ENCODE assay signal across 36 cellular contexts in genomic region chr6:51318674-51319073, GRCh38.
"Had no signal": no experiment of that assay in that cellular context is flagged by ENCODE, and none has a peak within 500 bp of the region (broad histone marks: within the 10 kb centered on the region; RNA-seq: fewer than 3 reads in every experiment).

No MANE protein-coding gene starts in this region.

- H3K27me3 ChIP-seq: adrenal gland, body of pancreas, brain microvascular endothelial cell, breast epithelium had no signal

- ATAC-seq: activated CD8-positive, alpha-beta T cell treated with anti-CD3 and anti-CD28 coated beads for 36 hours; activated naive CD4-positive, alpha-beta T cell treated with anti-CD3 and anti-CD28 coated beads, Interleukin-2, amount 50 U/mL, for 72 hours; activated T-cell treated with anti-CD3 and anti-CD28 coated beads, Interleukin-2, amount 50 U/mL, for 4 hours; activated T-cell treated with anti-CD3 and anti-CD28 coated beads, Interleukin-2, amount 50 U/mL, for 72 hours; activated T-helper 17 cell treated with anti-CD3 and anti-CD28 coated beads, Interleukin-2, amount 50 U/mL, for 72 hours; body of pancreas had no signal

- H3K9me3 Mint-ChIP-seq: activated B cell treated with CpG ODN at 0.5 μM for 24 hours; activated CD4-positive, alpha-beta T cell treated with anti-CD3 and anti-CD28 coated beads, Interleukin-2, amount 10 ng/mL, durations not matched to agents 24 days and 14 days; activated T-helper 1 cell treated with anti-CD3 and anti-CD28 coated beads, Interleukin-12 subunit alpha, Interleukin-12 subunit beta, Interleukin-2, Interleukin-4 antibody, amounts not matched to agents 30 ng/mL and 10 ng/mL and 1 ng/mL, durations not matched to agents 14 hours and 24 hours and 36 hours; T-helper 2 cell treated with Interferon-gamma antibody and Interleukin-4, amounts not matched to agents 5 μg/mL and 100 μg/mL, for 36 hours had no signal

- H3K27me3 Mint-ChIP-seq: activated B cell treated with CpG ODN at 0.5 μM for 24 hours; activated CD4-positive, alpha-beta memory T cell treated with anti-CD3 and anti-CD28 coated beads for 36 hours; activated CD4-positive, alpha-beta T cell treated with anti-CD3 and anti-CD28 coated beads, Interleukin-2, amount 10 ng/mL, durations not matched to agents 24 days and 14 days; activated CD8-positive, alpha-beta T cell treated with anti-CD3 and anti-CD28 coated beads for 36 hours; activated naive CD8-positive, alpha-beta T cell treated with anti-CD3 and anti-CD28 coated beads for 36 hours; activated T-helper 17 cell treated with anti-CD3 and anti-CD28 coated beads, Interleukin-2, amount 50 U/mL, for 72 hours had no signal

- FAIRE-seq: astrocyte, colon, TTC549 had no signal

- H3K4me1 ChIP-seq: adrenal gland, body of pancreas, breast epithelium had no signal

- H3K36me3 Mint-ChIP-seq: activated CD4-positive, alpha-beta memory T cell treated with anti-CD3 and anti-CD28 coated beads for 36 hours; activated naive CD4-positive, alpha-beta T cell treated with anti-CD3 and anti-CD28 coated beads, Interleukin-2, amount 50 U/mL, for 72 hours; activated naive CD8-positive, alpha-beta T cell treated with anti-CD3 and anti-CD28 coated beads for 36 hours had no signal

- H3K27ac Mint-ChIP-seq: activated B cell treated with CpG ODN at 0.5 μM for 24 hours; activated CD4-positive, alpha-beta memory T cell treated with anti-CD3 and anti-CD28 coated beads for 36 hours; activated CD4-positive, alpha-beta T cell treated with anti-CD3 and anti-CD28 coated beads, Interleukin-2, amount 10 ng/mL, durations not matched to agents 24 days and 14 days; activated CD8-positive, alpha-beta T cell treated with anti-CD3 and anti-CD28 coated beads for 36 hours; activated naive CD4-positive, alpha-beta T cell treated with anti-CD3 and anti-CD28 coated beads for 36 hours; activated naive CD4-positive, alpha-beta T cell treated with anti-CD3 and anti-CD28 coated beads, Interleukin-2, amount 50 U/mL, for 72 hours; activated naive CD8-positive, alpha-beta T cell treated with anti-CD3 and anti-CD28 coated beads for 36 hours; activated T-cell treated with anti-CD3 and anti-CD28 coated beads, Interleukin-2, amount 50 U/mL, for 72 hours; activated T-helper 1 cell treated with anti-CD3 and anti-CD28 coated beads, Interleukin-12 subunit alpha, Interleukin-12 subunit beta, Interleukin-2, Interleukin-4 antibody, amounts not matched to agents 30 ng/mL and 10 ng/mL and 1 ng/mL, durations not matched to agents 14 hours and 24 hours and 36 hours; activated T-helper 17 cell treated with anti-CD3 and anti-CD28 coated beads, Interleukin-2, amount 50 U/mL, for 72 hours; T-helper 2 cell treated with Interferon-gamma antibody and Interleukin-4, amounts not matched to agents 5 μg/mL and 100 μg/mL, for 36 hours had no signal

- H3K4me1 Mint-ChIP-seq: activated B cell treated with CpG ODN at 0.5 μM for 24 hours; activated CD4-positive, alpha-beta T cell treated with anti-CD3 and anti-CD28 coated beads, Interleukin-2, amount 10 ng/mL, durations not matched to agents 24 days and 14 days; activated naive CD8-positive, alpha-beta T cell treated with anti-CD3 and anti-CD28 coated beads for 36 hours; activated T-helper 17 cell treated with anti-CD3 and anti-CD28 coated beads, Interleukin-2, amount 50 U/mL, for 72 hours had no signal

- DNase-seq: activated B cell treated with CpG ODN at 0.5 μM for 24 hours; activated CD4-positive, alpha-beta memory T cell treated with anti-CD3 and anti-CD28 coated beads for 36 hours; activated CD4-positive, alpha-beta T cell treated with anti-CD3 and anti-CD28 coated beads for 4 hours; activated CD4-positive, alpha-beta T cell treated with anti-CD3 and anti-CD28 coated beads, Interleukin-2, amount 10 ng/mL, durations not matched to agents 24 days and 14 days; activated CD4-positive, alpha-beta T cell treated with anti-CD3 and anti-CD28 coated beads, Interleukin-2, amount 50 U/mL, for 1 hour; activated CD4-positive, alpha-beta T cell treated with anti-CD3 and anti-CD28 coated beads, Interleukin-2, amount 50 U/mL, for 4 hours; activated CD4-positive, CD25-positive, alpha-beta regulatory T cell treated with anti-CD3 and anti-CD28 coated beads, Interleukin-2, amount 50 U/mL, for 72 hours; activated CD8-positive, alpha-beta memory T cell treated with anti-CD3 and anti-CD28 coated beads, Interleukin-2, amount 50 U/mL, for 4 hours; activated CD8-positive, alpha-beta T cell treated with anti-CD3 and anti-CD28 coated beads for 36 hours; activated effector memory CD4-positive, alpha-beta T cell treated with anti-CD3 and anti-CD28 coated beads, Interleukin-2, amount 50 U/mL, for 16 hours; activated gamma-delta T cell treated with Interleukin-2 at 50 U/mL for 16 hours; activated naive CD4-positive, alpha-beta T cell; activated naive CD4-positive, alpha-beta T cell treated with anti-CD3 and anti-CD28 coated beads for 36 hours; activated naive CD4-positive, alpha-beta T cell treated with anti-CD3 and anti-CD28 coated beads, Interleukin-2, amount 50 U/mL, for 16 hours; activated naive CD8-positive, alpha-beta T cell treated with anti-CD3 and anti-CD28 coated beads for 36 hours; activated T-cell treated with anti-CD3 and anti-CD28 coated beads for 4 hours; activated T-cell treated with anti-CD3 and anti-CD28 coated beads, Interleukin-2, amount 50 U/mL, for 1 hour; activated T-cell treated with anti-CD3 and anti-CD28 coated beads, Interleukin-2, amount 50 U/mL, for 4 hours; activated T-cell treated with anti-CD3 and anti-CD28 coated beads, Interleukin-2, amount 50 U/mL, for 72 hours; adrenal gland; amniotic stem cell; aorta; body of pancreas; brain microvascular endothelial cell; central memory CD4-positive, alpha-beta T cell; T-helper 2 cell; T-helper 9 cell had no signal

- H3K9me3 ChIP-seq: adrenal gland, body of pancreas, breast epithelium had no signal

- H3K27ac ChIP-seq: adrenal gland, body of pancreas, brain microvascular endothelial cell, breast epithelium, VCaP had no signal

- H3K4me3 Mint-ChIP-seq: activated B cell treated with CpG ODN at 0.5 μM for 24 hours; activated CD4-positive, alpha-beta memory T cell treated with anti-CD3 and anti-CD28 coated beads for 36 hours; activated CD4-positive, alpha-beta T cell treated with anti-CD3 and anti-CD28 coated beads, Interleukin-2, amount 10 ng/mL, durations not matched to agents 24 days and 14 days; activated CD8-positive, alpha-beta T cell treated with anti-CD3 and anti-CD28 coated beads for 36 hours; activated naive CD4-positive, alpha-beta T cell treated with anti-CD3 and anti-CD28 coated beads for 36 hours; activated naive CD8-positive, alpha-beta T cell treated with anti-CD3 and anti-CD28 coated beads for 36 hours; activated T-cell treated with anti-CD3 and anti-CD28 coated beads, Interleukin-2, amount 50 U/mL, for 4 hours; activated T-cell treated with anti-CD3 and anti-CD28 coated beads, Interleukin-2, amount 50 U/mL, for 72 hours; activated T-helper 1 cell treated with anti-CD3 and anti-CD28 coated beads, Interleukin-12 subunit alpha, Interleukin-12 subunit beta, Interleukin-2, Interleukin-4 antibody, amounts not matched to agents 30 ng/mL and 10 ng/mL and 1 ng/mL, durations not matched to agents 14 hours and 24 hours and 36 hours; activated T-helper 17 cell treated with anti-CD3 and anti-CD28 coated beads, Interleukin-2, amount 50 U/mL, for 72 hours; T-helper 2 cell treated with Interferon-gamma antibody and Interleukin-4, amounts not matched to agents 5 μg/mL and 100 μg/mL, for 36 hours had no signal

- H3K4me3 ChIP-seq: adrenal gland, body of pancreas, breast epithelium had no signal

- H3K36me3 ChIP-seq: adrenal gland, brain microvascular endothelial cell, breast epithelium had no signal
